19 cellular contexts compared by ENCODE assay signal in genomic region chr17:13583996-13584700, GRCh38. TPM values are rescaled to one million over a fixed set of nuclear protein-coding genes. Genes with fewer than 3 reads are reported as not detected.
DNase-seq lines count a peak whose midpoint lies in the region; ATAC-seq and TF ChIP-seq lines count a peak whose summit lies in the region.
"Had no signal": no experiment of that assay in that cellular context is flagged by ENCODE, and none has a peak within 500 bp of the region (broad histone marks: within the 10 kb centered on the region; RNA-seq: fewer than 3 reads in every experiment).

No MANE protein-coding gene starts in this region.

- no peaks in the 10 kb centered on the region for H3K36me3 Mint-ChIP-seq in MCF 10A (ENCODE audit: insufficient read depth, unreplicated experiment)
- H3K36me3 Mint-ChIP-seq in immature natural killer cell, result no peaks in the 10 kb centered on the region
- H3K36me3 Mint-ChIP-seq: CD4-positive, CD25-positive, alpha-beta regulatory T cell had no signal

- no peaks in the 10 kb centered on the region for H4K20me1 ChIP-seq in mammary epithelial cell (ENCODE audit: insufficient read depth, low read length)

- H3K4me3 Mint-ChIP-seq in MCF 10A (ENCODE audit: unreplicated experiment) (no peak overlapping the region), immature natural killer cell (no peak overlapping the region)
- H3K4me3 Mint-ChIP-seq: CD4-positive, CD25-positive, alpha-beta regulatory T cell; H9 had no signal

- H3K27me3 Mint-ChIP-seq in MCF 10A (ENCODE audit: insufficient read depth, unreplicated experiment), result no peaks in the 10 kb centered on the region
- H3K27me3 Mint-ChIP-seq in immature natural killer cell (ENCODE audit: low read depth in 3 of 3), result peaks cover 1 to 16% (median 4%) of the 10 kb centered on the region in 3 donors

- H3K4me1 ChIP-seq in mammary epithelial cell (ENCODE audit: insufficient read depth, low read length) (no peaks in the 10 kb centered on the region), adipocyte (ENCODE audit: control insufficient read depth, insufficient read depth, low read length) (peaks cover 31% of the 10 kb centered on the region)
- H3K4me1 ChIP-seq: BE2C, Caco-2 had no signal

- no peaks in the 10 kb centered on the region for H3K79me2 ChIP-seq in mammary epithelial cell (ENCODE audit: insufficient read depth, low read length)

- no peaks in the 10 kb centered on the region for H3K9me3 Mint-ChIP-seq in MCF 10A (ENCODE audit: unreplicated experiment)
- H3K9me3 Mint-ChIP-seq in immature natural killer cell, result no peaks in the 10 kb centered on the region
- H3K9me3 Mint-ChIP-seq: H9 had no signal

- intact Hi-C loops in MCF 10A (cut with micrococcal nuclease), result loop anchor here (5.0 kb wide), 1 partner anchor 162 kb away; no protein-coding TSS in a partner anchor
- intact Hi-C loops in mammary epithelial cell (cut with micrococcal nuclease), result no loop called here

- H3K9me3 ChIP-seq in mammary epithelial cell (replicated peaks; ENCODE audit: insufficient read depth, low read length), result no peaks in the 10 kb centered on the region
- no peaks in the 10 kb centered on the region for H3K9me3 ChIP-seq in adipocyte (ENCODE audit: control insufficient read depth, low read length)
- H3K9me3 ChIP-seq: BE2C, Caco-2 had no signal

- ATAC-seq in HG03565 (IDR thresholded peaks at IDR 0.05; ENCODE audit: unreplicated experiment), result no peak
- ATAC-seq in GM21825 (IDR thresholded peaks at IDR 0.05; ENCODE audit: unreplicated experiment), result no peak

- H3K9ac ChIP-seq in mammary epithelial cell (ENCODE audit: insufficient read depth, low read length), result no peak overlapping the region
- H3K9ac ChIP-seq in adipocyte (ENCODE audit: low read length), result no peak overlapping the region

- TF ChIP-seq CTCF in MCF 10A (IDR thresholded peaks at IDR 0.05; ENCODE audit: unreplicated experiment) (no peak), mammary epithelial cell (conservative IDR thresholded peaks at IDR 0.05 in 1 of 2, IDR thresholded peaks at IDR 0.05 in 1 of 2; ENCODE audit: extremely low read depth in 1 of 2, insufficient read depth in 1 of 2, low read depth in 1 of 2, low read length in 2 of 2) (no peak)

- DNase-seq in MCF 10A (ENCODE audit: unreplicated experiment) (no peak), mammary epithelial cell (no peak), adipocyte (ENCODE audit: low read depth) (peak; percentile 58), fibroblast of peridontal ligament (ENCODE audit: extremely low read depth) (peak; percentile 55), immature natural killer cell (no peak), NCI-H1092 (lab: John Stamatoyannopoulos, UW) (no peak)
- DNase-seq: 8988T; BE2C; Caco-2; CD4-positive, CD25-positive, alpha-beta regulatory T cell; GDM1; H9; KBM-7; NCI-H1417 treated with DMSO at 0.1 percent for 48 hours; NCI-H187 treated with DMSO at 0.1 percent for 48 hours; NCI-H69; RPMI8226 had no signal

- no peaks in the 10 kb centered on the region for H3K36me3 ChIP-seq in mammary epithelial cell (ENCODE audit: insufficient read depth, low read length)
- H3K36me3 ChIP-seq in adipocyte (ENCODE audit: control insufficient read depth, insufficient read depth, low read length, severe bottlenecking), result no peaks in the 10 kb centered on the region
- H3K36me3 ChIP-seq: BE2C had no signal

- peaks cover 40% of the 10 kb centered on the region for H3K4me1 Mint-ChIP-seq in MCF 10A (ENCODE audit: insufficient read depth, unreplicated experiment)
- no peaks in the 10 kb centered on the region for H3K4me1 Mint-ChIP-seq in immature natural killer cell
- H3K4me1 Mint-ChIP-seq: CD4-positive, CD25-positive, alpha-beta regulatory T cell had no signal

- 87% methylated on average over 3 of the region's 3 CpGs for WGBS in mammary epithelial cell (ENCODE audit: low coverage, missing lambda C conversion rate)

- H3K27ac Mint-ChIP-seq in MCF 10A (ENCODE audit: low read depth, unreplicated experiment) (peak overlapping the region; percentile 84), immature natural killer cell (no peak overlapping the region)

- BruUV-seq in MCF 10A (replicated peaks; lab: Mats Ljungman, UMichigan) (no TSS peak), mammary epithelial cell (replicated peaks; lab: Mats Ljungman, UMichigan) (no TSS peak)

- in situ Hi-C loops in mammary epithelial cell (cut with MboI; ENCODE audit: low sequenced_read_pairs in 2 of 2), result loop anchor here (25.0 kb wide), 4 partner anchors 247 to 1578 kb away; partner anchors contain the start of gene HS3ST3B1 (in 1 of the 2)

- H3K4me3 ChIP-seq in mammary epithelial cell (replicated peaks in 1 of 3; ENCODE audit: insufficient read depth in 1 of 3, low read depth in 2 of 3, low read length in 3 of 3) (no peak overlapping the region), adipocyte (ENCODE audit: low read length) (no peak overlapping the region)

- H3K27me3 ChIP-seq in mammary epithelial cell (ENCODE audit: insufficient read depth, low read length), result no peaks in the 10 kb centered on the region
- H3K27me3 ChIP-seq in adipocyte (replicated peaks; ENCODE audit: control insufficient read depth, insufficient read depth, low read length), result no peaks in the 10 kb centered on the region
- H3K27me3 ChIP-seq: BE2C had no signal

- POLR2A ChIA-PET in MCF 10A (lab: Yijun Ruan, JAX), result interaction anchor here (0.7 kb wide), 1 partner anchor 181 kb away, joined by 3 read pairs; no protein-coding TSS in a partner anchor

- no peak overlapping the region for H3K4me2 ChIP-seq in mammary epithelial cell (ENCODE audit: insufficient read depth, low read depth, low read length)

- CTCF ChIA-PET in MCF 10A (lab: Yijun Ruan, JAX) (interaction anchor here (0.9 kb wide), 1 partner anchor 190 kb away, joined by 3 read pairs; no protein-coding TSS in a partner anchor), mammary epithelial cell (lab: Charles Lee; ENCODE audit: low non-redundant PET) (no interaction called here)

- dilution Hi-C loops in mammary epithelial cell (cut with HindIII; ENCODE audit: low sequenced_read_pairs), result no loop called here

- H2AFZ ChIP-seq in mammary epithelial cell (ENCODE audit: low read depth, low read length), result no peak overlapping the region

- H3K27ac ChIP-seq in mammary epithelial cell (ENCODE audit: insufficient read depth, low read depth, low read length), result no peak overlapping the region

RNA-seq across cellular contexts. Expression of gene HS3ST3A1, which starts 17.6 kb away (rescaled TPM):
- total RNA-seq in MCF 10A (2022) (7.3 and 10.4 TPM in 2 replicates), mammary epithelial cell (1 to 10 TPM; 1.0 to 1.7 TPM)
- polyA plus RNA-seq in mammary epithelial cell (1.4 TPM), immature natural killer cell (1 to 10 TPM; 1.8 to 2.1 (median 1.8) TPM)
- polyA minus RNA-seq in mammary epithelial cell, result 0.16 TPM
- total RNA-seq: Caco-2 had no signal

Comparison
In these comparisons a context has a peak if more than half of its experiments do, and no peak if none do; other contexts are left out.
1. DNase-seq: peak in adipocyte (single experiment) and fibroblast of peridontal ligament (single experiment); none in MCF 10A (single experiment), mammary epithelial cell (single experiment), immature natural killer cell (0 of 3) and NCI-H1092 (single experiment).